ENCODE assay signal across 20 cellular contexts in genomic region chr1:9869831-9870251, GRCh38.
"Had no signal": no experiment of that assay in that cellular context is flagged by ENCODE, and none has a peak within 500 bp of the region (broad histone marks: within the 10 kb centered on the region; RNA-seq: fewer than 3 reads in every experiment).

No MANE protein-coding gene starts in this region.

- H3K9me3 ChIP-seq: left ventricle myocardium inferior, neutrophil, ovary, prostate gland, tibial nerve had no signal

- DNase-seq: activated CD4-positive, alpha-beta T cell treated with anti-CD3 and anti-CD28 coated beads, Interleukin-2, amount 50 U/mL, for 1 hour; activated CD4-positive, CD25-positive, alpha-beta regulatory T cell treated with anti-CD3 and anti-CD28 coated beads, Interleukin-2, amount 50 U/mL, for 72 hours; activated CD8-positive, alpha-beta memory T cell treated with anti-CD3 and anti-CD28 coated beads for 24 hours; activated CD8-positive, alpha-beta memory T cell treated with anti-CD3 and anti-CD28 coated beads, Interleukin-2, amount 50 U/mL, for 4 hours; activated naive CD4-positive, alpha-beta T cell treated with Interleukin-2 at 50 U/mL for 16 hours; activated naive CD8-positive, alpha-beta T cell treated with anti-CD3 and anti-CD28 coated beads for 36 hours; activated T-cell treated with anti-CD3 and anti-CD28 coated beads, Interleukin-2, amount 50 U/mL, for 4 hours; effector memory CD8-positive, alpha-beta T cell; foreskin fibroblast; immature natural killer cell; kidney glomerular epithelial cell; left ventricle myocardium inferior; midbrain; ovary; stimulated activated CD4-positive, alpha-beta T cell treated with anti-CD3 and anti-CD28 coated beads, Interleukin-12 subunit alpha, Interleukin-12 subunit beta, amount 100 ng/mL, for 4 hours had no signal

- ATAC-seq: activated T-cell treated with anti-CD3 and anti-CD28 coated beads, Interleukin-2, amount 50 U/mL, for 4 hours; effector memory CD8-positive, alpha-beta T cell; natural killer cell treated with Interleukin-12 subunit alpha and Interleukin-12 subunit beta and Interleukin-15 and Interleukin-18, amount 100 ng/mL, for 72 hours had no signal

- H3K36me3 ChIP-seq: ovary, prostate gland had no signal

- H3K27me3 ChIP-seq: neutrophil, ovary, tibial nerve had no signal

- H3K4me3 ChIP-seq: left ventricle myocardium inferior, ovary, prostate gland, tibial nerve had no signal

- H3K27ac ChIP-seq: left ventricle myocardium inferior, neutrophil, ovary, prostate gland, tibial nerve, VCaP had no signal

- H3K4me1 ChIP-seq: prostate gland had no signal
